In genomic region chr2:54678719-54679118, GRCh38 we compare ENCODE assay signal across 24 cellular contexts.
"Had no signal": no experiment of that assay in that cellular context is flagged by ENCODE, and none has a peak within 500 bp of the region (broad histone marks: within the 10 kb centered on the region; RNA-seq: fewer than 3 reads in every experiment).

No MANE protein-coding gene starts in this region.

- H3K36me3 Mint-ChIP-seq: activated naive CD8-positive, alpha-beta T cell treated with anti-CD3 and anti-CD28 coated beads for 36 hours; natural killer cell had no signal

- H3K4me3 ChIP-seq: esophagus muscularis mucosa, gastrocnemius medialis, sigmoid colon, smooth muscle cell, upper lobe of left lung had no signal

- H3K36me3 ChIP-seq: esophagus muscularis mucosa, gastrocnemius medialis, sigmoid colon, upper lobe of left lung had no signal

- H3K27ac Mint-ChIP-seq: activated naive CD8-positive, alpha-beta T cell treated with anti-CD3 and anti-CD28 coated beads for 36 hours; activated T-helper 2 cell treated with anti-CD3 and anti-CD28 coated beads, Interferon-gamma antibody, Interleukin-2, Interleukin-4, amounts not matched to agents 10 μg/mL and 5 μg/mL and 100 μg/mL, durations not matched to agents 14 hours and 24 hours and 36 hours; natural killer cell; progenitor cell of endocrine pancreas; T-helper 17 cell had no signal

- H3K9me3 Mint-ChIP-seq: activated T-cell treated with anti-CD3 and anti-CD28 coated beads, Interleukin-2, amount 50 U/mL, for 4 hours; natural killer cell had no signal

- DNase-seq: activated CD4-positive, alpha-beta T cell treated with anti-CD3 and anti-CD28 coated beads, Interleukin-2, amount 50 U/mL, for 1 hour; activated CD8-positive, alpha-beta memory T cell treated with anti-CD3 and anti-CD28 coated beads for 24 hours; activated CD8-positive, alpha-beta memory T cell treated with anti-CD3 and anti-CD28 coated beads, Interleukin-2, amount 50 U/mL, for 4 hours; activated naive CD4-positive, alpha-beta T cell treated with Interleukin-2 at 50 U/mL for 16 hours; activated naive CD8-positive, alpha-beta T cell treated with anti-CD3 and anti-CD28 coated beads for 36 hours; activated T-cell treated with anti-CD3 and anti-CD28 coated beads, Interleukin-2, amount 50 U/mL, for 4 hours; central memory CD4-positive, alpha-beta T cell; dermis blood vessel endothelial cell; effector CD8-positive, alpha-beta T cell; gastrocnemius medialis; hippocampal formation; left ventricle myocardium superior; midbrain; natural killer cell; retina; sigmoid colon; stimulated activated CD4-positive, alpha-beta T cell treated with anti-CD3 and anti-CD28 coated beads, Interleukin-15, amount 100 ng/mL, for 24 hours; stimulated activated naive CD4-positive, alpha-beta T cell treated with Interleukin-2 at 50 U/mL for 16 hours; T-helper 17 cell; upper lobe of left lung had no signal

- H3K4me2 ChIP-seq: smooth muscle cell had no signal

- H3K27me3 ChIP-seq: esophagus muscularis mucosa, gastrocnemius medialis, sigmoid colon, upper lobe of left lung had no signal

- H3K9me3 ChIP-seq: esophagus muscularis mucosa, gastrocnemius medialis, sigmoid colon, upper lobe of left lung had no signal

- H3K4me3 Mint-ChIP-seq: activated naive CD8-positive, alpha-beta T cell treated with anti-CD3 and anti-CD28 coated beads for 36 hours; activated T-cell treated with anti-CD3 and anti-CD28 coated beads, Interleukin-2, amount 50 U/mL, for 4 hours; natural killer cell; T-helper 17 cell had no signal
